Comparison of ENCODE assay signal across 16 cellular contexts in the genomic region with DNA sequence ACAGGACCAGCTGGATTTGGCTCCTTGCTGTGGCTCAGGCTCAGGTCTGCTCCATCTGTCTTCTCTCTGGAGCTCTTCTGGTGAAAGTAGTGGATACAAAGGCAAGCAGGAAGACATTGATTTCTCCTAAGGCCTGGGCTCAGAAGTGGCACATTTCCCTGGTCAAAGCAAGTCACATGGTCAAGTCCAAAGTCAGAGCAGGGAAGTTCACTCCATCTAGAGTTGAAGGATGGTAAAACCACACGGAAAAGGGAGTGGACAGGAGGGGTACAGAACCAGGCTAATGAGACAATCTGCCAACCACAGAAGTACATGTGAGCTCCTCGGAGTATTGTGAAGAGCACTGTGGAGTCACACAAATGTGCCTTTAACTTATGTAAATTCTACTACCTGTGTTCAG.
DNase-seq lines count a peak whose midpoint lies in the region; ATAC-seq and TF ChIP-seq lines count a peak whose summit lies in the region.
"Had no signal": no experiment of that assay in that cellular context is flagged by ENCODE, and none has a peak within 500 bp of the region (broad histone marks: within the 10 kb centered on the region; RNA-seq: fewer than 3 reads in every experiment).

No MANE protein-coding gene starts in this region.

- no peak overlapping the region for H3K4me2 ChIP-seq in GM23338
- H3K4me2 ChIP-seq: KMS-11 had no signal

- H3K4me3 ChIP-seq in NT2/D1 (ENCODE audit: insufficient read length, low read depth) (no peak overlapping the region), endodermal cell (ENCODE audit: low read length) (no peak overlapping the region), retinal pigment epithelial cell (ENCODE audit: low read length) (no peak overlapping the region), GM23338 (no peak overlapping the region)
- H3K4me3 ChIP-seq: psoas muscle, thoracic aorta had no signal

- DNase-seq in SIG-M5 treated with dmso at 0.1 percent for 504 hours (lab: John Stamatoyannopoulos, UW; ENCODE audit: unreplicated experiment), result peak; percentile 42
- no peak for DNase-seq in SIG-M5 (lab: John Stamatoyannopoulos, UW)
- peak; percentile 23 for DNase-seq in NT2/D1 (ENCODE audit: low read depth, low spot score)
- no peak for DNase-seq in endodermal cell
- DNase-seq in retinal pigment epithelial cell (ENCODE audit: low read depth), result no peak
- no peak for DNase-seq in GM20000 (ENCODE audit: low spot score)
- DNase-seq in GM23338 (ENCODE audit: low spot score), result no peak
- DNase-seq in HuH-7.5 (ENCODE audit: low spot score), result no peak
- DNase-seq: activated CD4-positive, CD25-positive, alpha-beta regulatory T cell treated with anti-CD3 and anti-CD28 coated beads, Interleukin-2, amount 50 U/mL, for 72 hours; activated naive CD8-positive, alpha-beta T cell treated with anti-CD3 and anti-CD28 coated beads, Interleukin-2, amount 10 ng/mL, durations not matched to agents 7 days and 5 days; activated T-cell treated with anti-CD3 and anti-CD28 coated beads, Interleukin-2, amount 50 U/mL, for 24 hours; central memory CD4-positive, alpha-beta T cell; NCI-H2029 treated with DMSO at 0.1 percent for 48 hours; psoas muscle had no signal

- H3K4me1 ChIP-seq in NT2/D1 (ENCODE audit: insufficient read depth, insufficient read length) (no peaks in the 10 kb centered on the region), endodermal cell (ENCODE audit: control insufficient read depth, insufficient read depth, low read length) (no peaks in the 10 kb centered on the region), GM23338 (ENCODE audit: insufficient read depth) (no peaks in the 10 kb centered on the region)
- H3K4me1 ChIP-seq: psoas muscle had no signal

- H3K79me2 ChIP-seq in GM23338 (replicated peaks; ENCODE audit: insufficient read depth), result no peaks in the 10 kb centered on the region

- H3K27me3 Mint-ChIP-seq in endodermal cell (ENCODE audit: insufficient read depth), result peaks cover 41% of the 10 kb centered on the region
- H3K27me3 Mint-ChIP-seq in GM23338 (ENCODE audit: insufficient read depth, low read depth, poor library complexity), result peaks cover 6% of the 10 kb centered on the region

- H3K4me1 Mint-ChIP-seq in endodermal cell, result no peaks in the 10 kb centered on the region
- no peaks in the 10 kb centered on the region; the same call in 2 of the 3 replicates for H3K4me1 Mint-ChIP-seq in GM23338

- no peaks in the 10 kb centered on the region for H3K9me2 ChIP-seq in GM23338 (ENCODE audit: insufficient read depth)

- H4K20me1 ChIP-seq in GM23338 (replicated peaks; ENCODE audit: insufficient read depth), result no peaks in the 10 kb centered on the region

- no peaks in the 10 kb centered on the region for H3F3A ChIP-seq in GM23338 (replicated peaks; ENCODE audit: low read depth)

- H2AFZ ChIP-seq in GM23338, result no peak overlapping the region

- no peak overlapping the region for H3K4me3 Mint-ChIP-seq in endodermal cell
- H3K4me3 Mint-ChIP-seq in GM23338, result no peak overlapping the region
- H3K4me3 Mint-ChIP-seq: activated naive CD8-positive, alpha-beta T cell treated with anti-CD3 and anti-CD28 coated beads, Interleukin-2, amount 10 ng/mL, durations not matched to agents 7 days and 5 days; activated T-cell treated with anti-CD3 and anti-CD28 coated beads, Interleukin-2, amount 50 U/mL, for 24 hours had no signal

- peaks cover 29% of the 10 kb centered on the region for H3K9me3 ChIP-seq in NT2/D1 (ENCODE audit: insufficient read depth, low read length)
- no peaks in the 10 kb centered on the region for H3K9me3 ChIP-seq in endodermal cell (ENCODE audit: control insufficient read depth, low read length)
- H3K9me3 ChIP-seq: psoas muscle, thoracic aorta had no signal

- H3K27ac Mint-ChIP-seq in endodermal cell, result no peak overlapping the region
- no peak overlapping the region for H3K27ac Mint-ChIP-seq in GM23338
- H3K27ac Mint-ChIP-seq: activated naive CD8-positive, alpha-beta T cell treated with anti-CD3 and anti-CD28 coated beads, Interleukin-2, amount 10 ng/mL, durations not matched to agents 7 days and 5 days; activated T-cell treated with anti-CD3 and anti-CD28 coated beads, Interleukin-2, amount 50 U/mL, for 24 hours had no signal

- H3K9ac ChIP-seq in NT2/D1 (ENCODE audit: insufficient read length, low read depth) (no peak overlapping the region), endodermal cell (ENCODE audit: extremely low read depth, low read length, poor library complexity, severe bottlenecking) (no peak overlapping the region)
- H3K9ac ChIP-seq: KMS-11 had no signal

- TF ChIP-seq CTCF in endodermal cell (conservative IDR thresholded peaks at IDR 0.05), result peak; percentile 59
- peak; percentile 1 for TF ChIP-seq CTCF in retinal pigment epithelial cell (conservative IDR thresholded peaks at IDR 0.05; ENCODE audit: low read depth, low read length)
- no peak for TF ChIP-seq CTCF in GM20000 (IDR thresholded peaks at IDR 0.05; ENCODE audit: extremely low read depth, missing control alignments)
- peak in 1 of 2 experiments; percentile 35; a peak in 3 of 4 replicates for TF ChIP-seq CTCF in GM23338 (conservative IDR thresholded peaks at IDR 0.05; ENCODE audit: low read depth in 2 of 2)

- no peak for ATAC-seq in GM23338
- ATAC-seq: psoas muscle had no signal

- H3K36me3 ChIP-seq in NT2/D1 (ENCODE audit: insufficient read depth, insufficient read length, low read length) (no peaks in the 10 kb centered on the region), endodermal cell (ENCODE audit: control insufficient read depth, insufficient read depth, low read length) (no peaks in the 10 kb centered on the region), GM23338 (ENCODE audit: insufficient read depth) (no peaks in the 10 kb centered on the region)
- H3K36me3 ChIP-seq: thoracic aorta had no signal

- no peaks in the 10 kb centered on the region for H3K36me3 Mint-ChIP-seq in endodermal cell (ENCODE audit: low read depth)
- H3K36me3 Mint-ChIP-seq in GM23338 (ENCODE audit: low read depth), result peaks cover 7% of the 10 kb centered on the region; the same call in 2 of the 3 replicates
- H3K36me3 Mint-ChIP-seq: activated naive CD8-positive, alpha-beta T cell treated with anti-CD3 and anti-CD28 coated beads, Interleukin-2, amount 10 ng/mL, durations not matched to agents 7 days and 5 days had no signal

- H3K27ac ChIP-seq in endodermal cell (ENCODE audit: low read depth, low read length), result no peak overlapping the region
- no peak overlapping the region for H3K27ac ChIP-seq in GM23338 (ENCODE audit: low read depth)
- H3K27ac ChIP-seq: KMS-11, psoas muscle, thoracic aorta had no signal

- 69 to 72% methylated on average over 2 of the region's 2 CpGs for WGBS in endodermal cell (ENCODE audit: insufficient coverage in 1 of 2, insufficient read length in 1 of 2), 2 experiments

- H3K27me3 ChIP-seq in NT2/D1 (ENCODE audit: insufficient read depth, insufficient read length), result peaks cover 30% of the 10 kb centered on the region
- H3K27me3 ChIP-seq in endodermal cell (ENCODE audit: control insufficient read depth, insufficient read depth, low read length, poor library complexity, severe bottlenecking), result peaks cover 38% of the 10 kb centered on the region
- H3K27me3 ChIP-seq in GM23338 (ENCODE audit: insufficient read depth), result no peaks in the 10 kb centered on the region

- peaks cover 17% of the 10 kb centered on the region for H3K9me3 Mint-ChIP-seq in endodermal cell
- peaks cover 30% of the 10 kb centered on the region for H3K9me3 Mint-ChIP-seq in GM23338
- H3K9me3 Mint-ChIP-seq: activated T-cell treated with anti-CD3 and anti-CD28 coated beads, Interleukin-2, amount 50 U/mL, for 24 hours had no signal

TF ChIP-seq in GM23338, 12 proteins besides CTCF, POLR2A, EP300 and RAD21 (continues in another document):
- TF ChIP-seq JUNB (IDR thresholded peaks at IDR 0.05; ENCODE audit: unreplicated experiment), result no peak
- no peak for TF ChIP-seq EZH2phosphoT487 (IDR thresholded peaks at IDR 0.05; ENCODE audit: unreplicated experiment)
- no peak for TF ChIP-seq NANOG (IDR thresholded peaks at IDR 0.05; ENCODE audit: borderline replicate concordance)
- TF ChIP-seq CREB1 (CRISPR knock-in tag; IDR thresholded peaks at IDR 0.05; ENCODE audit: low read depth), result no peak
- TF ChIP-seq ZNF114 (CRISPR knock-in tag; IDR thresholded peaks at IDR 0.05), result no peak
- TF ChIP-seq ZNF331 (CRISPR knock-in tag; IDR thresholded peaks at IDR 0.05; ENCODE audit: low read depth), result no peak
- TF ChIP-seq POLR2AphosphoS5 (IDR thresholded peaks at IDR 0.05; ENCODE audit: low read depth), result no peak
- TF ChIP-seq EZH2 (IDR thresholded peaks at IDR 0.05; ENCODE audit: low read depth, unreplicated experiment), result no peak

Comparison
In these comparisons a context has a peak if more than half of its experiments do, and no peak if none do; other contexts are left out.
1. DNase-seq: peak in SIG-M5 treated with dmso at 0.1 percent for 504 hours (single experiment) and NT2/D1 (single experiment); none in SIG-M5 (single experiment), endodermal cell (single experiment), retinal pigment epithelial cell (single experiment), GM20000 (single experiment), GM23338 (single experiment) and HuH-7.5 (single experiment).